In genomic region chr16:11162571-11163268, GRCh38 we compare ENCODE assay signal across 1 cellular context.
TF ChIP-seq lines count a peak whose summit lies in the region.

No MANE protein-coding gene starts in this region.

TF ChIP-seq in SK-N-SH treated with all-trans-retinoic acid at 6 μM for 48 hours, 23 proteins besides CTCF, POLR2A, EP300 and RAD21 (continued from another document):
- no peak for TF ChIP-seq ZNF70 (CRISPR knock-in tag; IDR thresholded peaks at IDR 0.05)
